ENCODE assay signal across 10 cellular contexts in the genomic region with DNA sequence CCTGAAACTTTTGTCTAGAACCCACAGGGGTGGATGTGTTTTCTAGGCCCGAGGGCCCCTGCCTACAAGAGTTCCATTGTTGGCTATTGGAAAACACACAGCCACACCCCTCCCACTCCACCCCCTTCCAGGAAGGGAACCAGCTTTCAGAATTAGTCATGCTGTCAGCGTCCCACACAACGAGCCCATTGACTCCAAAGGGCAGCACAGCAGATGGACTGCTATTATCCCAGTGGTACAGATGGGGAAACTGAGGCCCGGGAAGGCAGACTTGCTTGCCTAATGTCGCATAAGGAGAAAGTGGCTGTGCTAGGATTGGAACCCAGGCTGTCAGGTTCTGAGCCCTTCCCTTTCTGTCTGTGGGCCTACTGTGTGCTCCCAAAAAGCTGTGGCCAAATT. TPM values are rescaled to one million over a fixed set of nuclear protein-coding genes. Genes with fewer than 3 reads are reported as not detected.
DNase-seq lines count a peak whose midpoint lies in the region; ATAC-seq and TF ChIP-seq lines count a peak whose summit lies in the region.
"Had no signal": no experiment of that assay in that cellular context is flagged by ENCODE, and none has a peak within 500 bp of the region (broad histone marks: within the 10 kb centered on the region; RNA-seq: fewer than 3 reads in every experiment).

No MANE protein-coding gene starts in this region.

- DNase-seq in GM23248: peak; percentile 55
- DNase-seq in activated T-helper 1 cell treated with anti-CD3 and anti-CD28 coated beads, Interleukin-12 subunit alpha, Interleukin-12 subunit beta, Interleukin-2, Interleukin-4 antibody, amounts not matched to agents 30 ng/mL and 10 ng/mL and 1 ng/mL, durations not matched to agents 14 hours and 24 hours and 36 hours (ENCODE audit: low spot score): no peak
- DNase-seq in head of caudate nucleus: peak; percentile 70 to 97 (median 90)
- no peak for DNase-seq in prostate gland (ENCODE audit: low spot score)
- no peak for DNase-seq in NCI-H1694 treated with DMSO at 0.1 percent for 48 hours (lab: John Stamatoyannopoulos, UW)
- DNase-seq in immature natural killer cell: no peak
- DNase-seq in DMS 273 treated with DMSO at 0.1 percent for 48 hours (lab: John Stamatoyannopoulos, UW): no peak
- DNase-seq: NCI-H187 treated with DMSO at 0.1 percent for 48 hours had no signal

- no peaks in the 10 kb centered on the region for H3K36me3 Mint-ChIP-seq in activated T-helper 1 cell treated with anti-CD3 and anti-CD28 coated beads, Interleukin-12 subunit alpha, Interleukin-12 subunit beta, Interleukin-2, Interleukin-4 antibody, amounts not matched to agents 30 ng/mL and 10 ng/mL and 1 ng/mL, durations not matched to agents 14 hours and 24 hours and 36 hours (ENCODE audit: low read depth)
- H3K36me3 Mint-ChIP-seq in immature natural killer cell: no peaks in the 10 kb centered on the region

- peak; percentile 35 for TF ChIP-seq POLR2A in prostate gland (IDR thresholded peaks at IDR 0.05)

- no peaks in the 10 kb centered on the region for H3K79me2 ChIP-seq in GM23248 (ENCODE audit: insufficient read depth)

- H3K4me1 ChIP-seq in GM23248 (ENCODE audit: insufficient read depth) (no peaks in the 10 kb centered on the region), prostate gland (replicated peaks) (no peaks in the 10 kb centered on the region)

- peaks cover 14% of the 10 kb centered on the region for H3K4me1 Mint-ChIP-seq in activated T-helper 1 cell treated with anti-CD3 and anti-CD28 coated beads, Interleukin-12 subunit alpha, Interleukin-12 subunit beta, Interleukin-2, Interleukin-4 antibody, amounts not matched to agents 30 ng/mL and 10 ng/mL and 1 ng/mL, durations not matched to agents 14 hours and 24 hours and 36 hours (ENCODE audit: low read depth)
- no peaks in the 10 kb centered on the region for H3K4me1 Mint-ChIP-seq in immature natural killer cell
- H3K4me1 Mint-ChIP-seq: nephron had no signal

- H3F3A ChIP-seq in GM23248 (ENCODE audit: insufficient read depth): no peaks in the 10 kb centered on the region

- H3K27ac ChIP-seq in GM23248 (no peak overlapping the region), prostate gland (no peak overlapping the region)

- H3K9ac ChIP-seq in GM23248: no peak overlapping the region

- H3K27ac Mint-ChIP-seq in activated T-helper 1 cell treated with anti-CD3 and anti-CD28 coated beads, Interleukin-12 subunit alpha, Interleukin-12 subunit beta, Interleukin-2, Interleukin-4 antibody, amounts not matched to agents 30 ng/mL and 10 ng/mL and 1 ng/mL, durations not matched to agents 14 hours and 24 hours and 36 hours: peak overlapping the region; percentile 35
- H3K27ac Mint-ChIP-seq in immature natural killer cell: no peak overlapping the region
- H3K27ac Mint-ChIP-seq: nephron had no signal

- H3K36me3 ChIP-seq in GM23248 (ENCODE audit: low read depth): no peaks in the 10 kb centered on the region
- no peaks in the 10 kb centered on the region for H3K36me3 ChIP-seq in prostate gland

- intact Hi-C loops in activated T-helper 1 cell treated with anti-CD3 and anti-CD28 coated beads, Interleukin-12 subunit alpha, Interleukin-12 subunit beta, Interleukin-2, Interleukin-4 antibody, amounts not matched to agents 30 ng/mL and 10 ng/mL and 1 ng/mL, durations not matched to agents 14 hours and 24 hours and 36 hours (cut with micrococcal nuclease): no loop called here
- intact Hi-C loops in head of caudate nucleus (cut with DNase I): no loop called here
- intact Hi-C loops in prostate gland (cut with DNase I): no loop called here

- no peaks in the 10 kb centered on the region for H4K20me1 ChIP-seq in GM23248 (ENCODE audit: insufficient read depth)

- no peak overlapping the region for H3K4me2 ChIP-seq in GM23248 (ENCODE audit: unreplicated experiment)

- WGBS in GM23248 (ENCODE audit: low coverage in 1 of 2, low lambda C conversion rate in 2 of 2, missing lambda C conversion rate in 2 of 2), 2 experiments: 9 to 15% methylated on average over 5 of the region's 5 CpGs
- WGBS in prostate gland: 42% methylated on average over 5 of the region's 5 CpGs

- H3K4me3 Mint-ChIP-seq in activated T-helper 1 cell treated with anti-CD3 and anti-CD28 coated beads, Interleukin-12 subunit alpha, Interleukin-12 subunit beta, Interleukin-2, Interleukin-4 antibody, amounts not matched to agents 30 ng/mL and 10 ng/mL and 1 ng/mL, durations not matched to agents 14 hours and 24 hours and 36 hours: no peak overlapping the region
- no peak overlapping the region for H3K4me3 Mint-ChIP-seq in immature natural killer cell
- H3K4me3 Mint-ChIP-seq: nephron had no signal

- ATAC-seq in GM21390 (IDR thresholded peaks at IDR 0.05; ENCODE audit: unreplicated experiment): no peak

- H3K9me3 Mint-ChIP-seq in activated T-helper 1 cell treated with anti-CD3 and anti-CD28 coated beads, Interleukin-12 subunit alpha, Interleukin-12 subunit beta, Interleukin-2, Interleukin-4 antibody, amounts not matched to agents 30 ng/mL and 10 ng/mL and 1 ng/mL, durations not matched to agents 14 hours and 24 hours and 36 hours: peaks cover 6% of the 10 kb centered on the region
- H3K9me3 Mint-ChIP-seq in immature natural killer cell: no peaks in the 10 kb centered on the region
- H3K9me3 Mint-ChIP-seq: nephron had no signal

- no peak for TF ChIP-seq CTCF in prostate gland (IDR thresholded peaks at IDR 0.05)

- no peak overlapping the region for H3K4me3 ChIP-seq in GM23248
- no peak overlapping the region for H3K4me3 ChIP-seq in prostate gland

- H2AFZ ChIP-seq in GM23248: no peak overlapping the region

- H3K27me3 ChIP-seq in GM23248 (replicated peaks; ENCODE audit: insufficient read depth) (peaks cover 6% of the 10 kb centered on the region; the same call in 1 of the 2 replicates), prostate gland (replicated peaks; ENCODE audit: insufficient read depth) (no peaks in the 10 kb centered on the region)

- peaks cover 3% of the 10 kb centered on the region for H3K27me3 Mint-ChIP-seq in activated T-helper 1 cell treated with anti-CD3 and anti-CD28 coated beads, Interleukin-12 subunit alpha, Interleukin-12 subunit beta, Interleukin-2, Interleukin-4 antibody, amounts not matched to agents 30 ng/mL and 10 ng/mL and 1 ng/mL, durations not matched to agents 14 hours and 24 hours and 36 hours (ENCODE audit: insufficient read depth)
- peaks cover 2 to 8% (median 3%) of the 10 kb centered on the region in 3 donors for H3K27me3 Mint-ChIP-seq in immature natural killer cell (ENCODE audit: low read depth in 3 of 3)

- in situ Hi-C loops in GM23248 (cut with MboI): no loop called here

- H3K9me2 ChIP-seq in GM23248 (ENCODE audit: insufficient read depth): no peaks in the 10 kb centered on the region

- H3K9me3 ChIP-seq in GM23248 (ENCODE audit: low read depth) (no peaks in the 10 kb centered on the region), prostate gland (no peaks in the 10 kb centered on the region)

RNA-seq across cellular contexts. Expression of gene FXYD3, which starts 8.1 kb away (rescaled TPM):
- total RNA-seq in GM23248 (2014; rRNA removed; shearing (Covaris generic)): not detected in 2 replicates
- polyA plus RNA-seq in GM23248 (2016; fragmentation: Nextera tagmentation; extraction: Ambion mirVana): not detected in 2 replicates
- total RNA-seq in activated T-helper 1 cell treated with anti-CD3 and anti-CD28 coated beads, Interleukin-12 subunit alpha, Interleukin-12 subunit beta, Interleukin-2, Interleukin-4 antibody, amounts not matched to agents 30 ng/mL and 10 ng/mL and 1 ng/mL, durations not matched to agents 14 hours and 24 hours and 36 hours: not detected in 2 replicates
- 1,000 to 10,000 TPM in 1 of 2 donors, 100 to 1,000 TPM in 1; 365 to 1,352 TPM for total RNA-seq in prostate gland
- not detected for polyA plus RNA-seq in immature natural killer cell

RNA-seq across cellular contexts. Expression of gene LGI4, which starts 27.3 kb away (rescaled TPM):
- total RNA-seq in GM23248 (2014; rRNA removed; shearing (Covaris generic)): 0.86 TPM in 1 of 2 replicates, not detected in the other
- polyA plus RNA-seq in GM23248 (2016; fragmentation: Nextera tagmentation; extraction: Ambion mirVana): 0.06 and 0.49 TPM in 2 replicates
- total RNA-seq in activated T-helper 1 cell treated with anti-CD3 and anti-CD28 coated beads, Interleukin-12 subunit alpha, Interleukin-12 subunit beta, Interleukin-2, Interleukin-4 antibody, amounts not matched to agents 30 ng/mL and 10 ng/mL and 1 ng/mL, durations not matched to agents 14 hours and 24 hours and 36 hours: not detected in 2 replicates
- 10 to 100 TPM in 1 of 2 donors, 1 to 10 TPM in 1; 9.1 to 16.3 TPM for total RNA-seq in prostate gland
- not detected for polyA plus RNA-seq in immature natural killer cell

RNA-seq across cellular contexts. Expression of gene FXYD1, which starts 31.1 kb away (rescaled TPM):
- 0.43 TPM in 1 of 2 replicates, not detected in the other for total RNA-seq in GM23248 (2014; rRNA removed; shearing (Covaris generic))
- 1.2 and 1.9 TPM in 2 replicates for polyA plus RNA-seq in GM23248 (2016; fragmentation: Nextera tagmentation; extraction: Ambion mirVana)
- not detected in 2 replicates for total RNA-seq in activated T-helper 1 cell treated with anti-CD3 and anti-CD28 coated beads, Interleukin-12 subunit alpha, Interleukin-12 subunit beta, Interleukin-2, Interleukin-4 antibody, amounts not matched to agents 30 ng/mL and 10 ng/mL and 1 ng/mL, durations not matched to agents 14 hours and 24 hours and 36 hours
- total RNA-seq in prostate gland: 10 to 100 TPM; 15.9 to 30.6 TPM
- under 1 TPM in 2 of 3 donors, not detected in 1; 0.53 to 0.83 TPM for polyA plus RNA-seq in immature natural killer cell

RNA-seq across cellular contexts. Expression of gene FXYD7, which starts 35.5 kb away (rescaled TPM):
- not detected in 2 replicates for total RNA-seq in GM23248 (2014; rRNA removed; shearing (Covaris generic))
- polyA plus RNA-seq in GM23248 (2016; fragmentation: Nextera tagmentation; extraction: Ambion mirVana) (not detected in 2 replicates), immature natural killer cell (1 to 10 TPM; 2.1 to 4.1 (median 2.5) TPM)
- 0.39 TPM in 1 of 2 replicates, not detected in the other for total RNA-seq in activated T-helper 1 cell treated with anti-CD3 and anti-CD28 coated beads, Interleukin-12 subunit alpha, Interleukin-12 subunit beta, Interleukin-2, Interleukin-4 antibody, amounts not matched to agents 30 ng/mL and 10 ng/mL and 1 ng/mL, durations not matched to agents 14 hours and 24 hours and 36 hours
- not detected for total RNA-seq in prostate gland

RNA-seq across cellular contexts. Expression of gene FXYD5, which starts 47.0 kb away (rescaled TPM):
- 209 and 233 TPM in 2 replicates for total RNA-seq in GM23248 (2014; rRNA removed; shearing (Covaris generic))
- polyA plus RNA-seq in GM23248 (2016; fragmentation: Nextera tagmentation; extraction: Ambion mirVana): 496 and 515 TPM in 2 replicates
- total RNA-seq in activated T-helper 1 cell treated with anti-CD3 and anti-CD28 coated beads, Interleukin-12 subunit alpha, Interleukin-12 subunit beta, Interleukin-2, Interleukin-4 antibody, amounts not matched to agents 30 ng/mL and 10 ng/mL and 1 ng/mL, durations not matched to agents 14 hours and 24 hours and 36 hours: 299 and 309 TPM in 2 replicates
- 10 to 100 TPM; 18.8 to 43.2 TPM for total RNA-seq in prostate gland
- 100 to 1,000 TPM; 262 to 427 (median 346) TPM for polyA plus RNA-seq in immature natural killer cell

Comparison
In these comparisons a context has a peak if more than half of its experiments do, and no peak if none do; other contexts are left out.
1. DNase-seq: peak in GM23248 (single experiment) and head of caudate nucleus (42 of 42); none in activated T-helper 1 cell treated with anti-CD3 and anti-CD28 coated beads, Interleukin-12 subunit alpha, Interleukin-12 subunit beta, Interleukin-2, Interleukin-4 antibody, amounts not matched to agents 30 ng/mL and 10 ng/mL and 1 ng/mL, durations not matched to agents 14 hours and 24 hours and 36 hours (single experiment), prostate gland (single experiment), NCI-H1694 treated with DMSO at 0.1 percent for 48 hours (single experiment), immature natural killer cell (0 of 3) and DMS 273 treated with DMSO at 0.1 percent for 48 hours (single experiment).
2. RNA of gene FXYD3, which starts 8.1 kb away (total RNA-seq): 365 to 1,352 TPM in prostate gland; not detected in GM23248 and not detected in activated T-helper 1 cell treated with anti-CD3 and anti-CD28 coated beads, Interleukin-12 subunit alpha, Interleukin-12 subunit beta, Interleukin-2, Interleukin-4 antibody, amounts not matched to agents 30 ng/mL and 10 ng/mL and 1 ng/mL, durations not matched to agents 14 hours and 24 hours and 36 hours; every median in the first group is over 100 times any median in the second.
3. RNA of gene FXYD1, which starts 31.1 kb away (total RNA-seq): 15.9 to 30.6 TPM in prostate gland; 0.43 TPM in GM23248 and not detected in activated T-helper 1 cell treated with anti-CD3 and anti-CD28 coated beads, Interleukin-12 subunit alpha, Interleukin-12 subunit beta, Interleukin-2, Interleukin-4 antibody, amounts not matched to agents 30 ng/mL and 10 ng/mL and 1 ng/mL, durations not matched to agents 14 hours and 24 hours and 36 hours; every median in the first group is over 10 times any median in the second.